In the genomic region with DNA sequence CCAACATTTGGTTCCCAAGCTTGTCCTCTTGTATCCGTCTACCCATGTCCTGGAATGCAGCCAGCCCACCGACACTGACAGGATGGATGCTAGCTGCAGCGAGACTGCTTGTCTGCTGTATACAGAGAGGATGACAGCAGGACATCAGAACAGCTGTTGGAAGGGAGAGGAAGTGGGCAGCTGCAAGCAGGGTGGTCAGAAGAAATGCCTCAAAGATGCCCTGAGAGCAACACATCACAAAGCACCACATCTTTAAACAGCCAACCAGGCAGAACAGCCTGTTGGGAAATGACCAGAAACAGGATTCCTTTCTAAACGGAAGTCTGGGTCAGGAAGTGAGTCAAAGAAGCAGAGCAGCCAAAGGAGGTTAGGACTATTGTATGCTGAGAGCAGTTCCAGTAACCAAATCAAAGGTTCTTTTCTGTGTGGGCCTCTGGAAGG, we compare ENCODE assay signal across 8 cellular contexts.
DNase-seq lines count a peak whose midpoint lies in the region; ATAC-seq, FAIRE-seq and TF ChIP-seq lines count a peak whose summit lies in the region.

No MANE protein-coding gene starts in this region.

- H3K4me2 ChIP-seq in hepatocyte: no peak overlapping the region

- WGBS in hepatocyte (ENCODE audit: low lambda C conversion rate, missing lambda C conversion rate): 33% methylated on average over 4 of the region's 4 CpGs
- WGBS in small intestine, 3 donors: 14 to 27% (median 26%) methylated on average over 4 of the region's 4 CpGs

- no peaks in the 10 kb centered on the region for H3K27me3 ChIP-seq in hepatocyte
- H3K27me3 ChIP-seq in small intestine (ENCODE audit: control insufficient read depth in 2 of 2, insufficient read depth in 2 of 2, low read length in 2 of 2): no peaks in the 10 kb centered on the region

- no peak overlapping the region for H3K4me3 ChIP-seq in hepatocyte
- H3K4me3 ChIP-seq in small intestine (ENCODE audit: low read depth in 1 of 2, low read length in 2 of 2): no peak overlapping the region

- H3K4me1 ChIP-seq in hepatocyte (ENCODE audit: insufficient read depth) (peaks cover 7% of the 10 kb centered on the region), small intestine (ENCODE audit: control insufficient read depth in 2 of 2, insufficient read depth in 1 of 2, low read depth in 1 of 2, low read length in 1 of 2) (no peaks in the 10 kb centered on the region)

- H3K27ac ChIP-seq in hepatocyte (no peak overlapping the region), small intestine (ENCODE audit: low read depth in 1 of 2, low read length in 1 of 2) (peak overlapping the region in 1 of 2 donors; percentile 7)

- H3K36me3 ChIP-seq in hepatocyte (replicated peaks; ENCODE audit: insufficient read depth, low read depth) (peaks cover 3% of the 10 kb centered on the region), small intestine (ENCODE audit: control insufficient read depth in 2 of 2, insufficient read depth in 2 of 2, low read length in 2 of 2) (no peaks in the 10 kb centered on the region)

- no peak for TF ChIP-seq CTCF in hepatocyte (IDR thresholded peaks at IDR 0.05; ENCODE audit: poor library complexity)

- FAIRE-seq in small intestine (lab: Jason Lieb, UNC): no peak

- no peaks in the 10 kb centered on the region for H4K20me1 ChIP-seq in hepatocyte (ENCODE audit: insufficient read depth, poor library complexity, severe bottlenecking)

- H2AFZ ChIP-seq in hepatocyte: peak overlapping the region; percentile 29

- H3K79me2 ChIP-seq in hepatocyte: no peaks in the 10 kb centered on the region

- ATAC-seq in GM21825 (IDR thresholded peaks at IDR 0.05; ENCODE audit: unreplicated experiment) (peak; percentile 54), GM21381 (IDR thresholded peaks at IDR 0.05; ENCODE audit: unreplicated experiment) (no peak)

- no peaks in the 10 kb centered on the region for H3K9me2 ChIP-seq in hepatocyte (replicated peaks; ENCODE audit: insufficient read depth)

- DNase-seq in GM04503 (ENCODE audit: low read depth): peak; percentile 49
- DNase-seq in RKO (ENCODE audit: low spot score): peak; percentile 15
- DNase-seq in hepatocyte (ENCODE audit: low spot score): no peak
- no peak for DNase-seq in germinal center (ENCODE audit: low spot score)
- DNase-seq in small intestine: no peak
- DNase-seq in activated naive CD4-positive, alpha-beta T cell treated with Interleukin-2 at 50 U/mL for 16 hours: no peak

- no peaks in the 10 kb centered on the region for H3K9me3 ChIP-seq in hepatocyte (ENCODE audit: low read depth)
- H3K9me3 ChIP-seq in small intestine (ENCODE audit: control insufficient read depth, low read depth): no peaks in the 10 kb centered on the region

Comparison
In these comparisons a context has a peak if more than half of its experiments do, and no peak if none do; other contexts are left out.
1. DNase-seq: peak in GM04503 (single experiment) and RKO (single experiment); none in hepatocyte (single experiment), germinal center (single experiment), small intestine (single experiment) and activated naive CD4-positive, alpha-beta T cell treated with Interleukin-2 at 50 U/mL for 16 hours (single experiment).